11 cellular contexts compared by ENCODE assay signal in the genomic region with DNA sequence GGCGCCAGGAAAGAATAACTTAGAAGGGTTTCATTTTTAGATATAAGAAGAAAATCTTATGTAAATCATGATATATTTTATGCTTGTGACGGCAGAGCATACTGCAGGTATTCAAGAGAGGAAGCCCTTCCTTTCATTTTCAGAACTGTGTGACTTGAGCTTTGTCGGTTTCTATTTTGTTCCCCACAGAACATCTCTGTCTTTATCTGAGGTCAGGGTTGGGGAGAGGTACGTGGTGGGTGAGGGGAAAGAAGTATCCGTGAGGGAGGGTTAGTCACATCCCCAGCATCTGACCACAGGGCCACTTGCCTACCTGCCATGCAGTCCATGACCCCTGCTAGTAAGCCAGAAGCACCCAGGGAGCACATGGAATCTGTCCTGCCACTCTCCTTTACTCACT.
DNase-seq lines count a peak whose midpoint lies in the region; ATAC-seq, FAIRE-seq and TF ChIP-seq lines count a peak whose summit lies in the region.
"Had no signal": no experiment of that assay in that cellular context is flagged by ENCODE, and none has a peak within 500 bp of the region (broad histone marks: within the 10 kb centered on the region; RNA-seq: fewer than 3 reads in every experiment).

No MANE protein-coding gene starts in this region.

- H3K36me3 ChIP-seq in esophagus muscularis mucosa: peaks cover under 1 to 34% (median 16%) of the 10 kb centered on the region in 4 donors

- peak; percentile 78 for ATAC-seq in GM18520 (IDR thresholded peaks at IDR 0.05; ENCODE audit: unreplicated experiment)
- ATAC-seq in GM21360 (IDR thresholded peaks at IDR 0.05; ENCODE audit: unreplicated experiment): peak; percentile 50
- peak; percentile 89 for ATAC-seq in HG03135 (IDR thresholded peaks at IDR 0.05; ENCODE audit: unreplicated experiment)

- no peak for FAIRE-seq in frontal cortex (lab: Jason Lieb, UNC)

- intact Hi-C loops in esophagus muscularis mucosa (cut with DNase I): no loop called here

- no peak for TF ChIP-seq CTCF in esophagus muscularis mucosa (IDR thresholded peaks at IDR 0.05)

- WGBS in esophagus muscularis mucosa: 77% methylated on average over 5 of the region's 5 CpGs

- no peak overlapping the region for H3K27ac ChIP-seq in esophagus muscularis mucosa (replicated peaks in 1 of 4)

- peak; percentile 62 for DNase-seq in germinal center (ENCODE audit: low spot score)
- DNase-seq in SKM-1 treated with dmso at 0.1 percent for 144 hours (lab: John Stamatoyannopoulos, UW; ENCODE audit: unreplicated experiment): no peak
- DNase-seq in esophagus muscularis mucosa (ENCODE audit: extremely low spot score): no peak
- no peak for DNase-seq in frontal cortex (ENCODE audit: low spot score in 2 of 2)
- DNase-seq: activated CD8-positive, alpha-beta memory T cell treated with anti-CD3 and anti-CD28 coated beads, Interleukin-2, amount 50 U/mL, for 48 hours; immature natural killer cell; substantia nigra had no signal

- no peak for TF ChIP-seq POLR2A in esophagus muscularis mucosa (IDR thresholded peaks at IDR 0.05; ENCODE audit: low read depth)

- H3K4me3 ChIP-seq in esophagus muscularis mucosa: no peak overlapping the region
- H3K4me3 ChIP-seq: skin epidermis had no signal

- peaks cover 0 to 25% (median 14%) of the 10 kb centered on the region in 4 donors for H3K4me1 ChIP-seq in esophagus muscularis mucosa

- H3K9me3 ChIP-seq in esophagus muscularis mucosa: no peaks in the 10 kb centered on the region

- no peak for TF ChIP-seq EP300 in esophagus muscularis mucosa (IDR thresholded peaks at IDR 0.05)

- H3K27me3 ChIP-seq in esophagus muscularis mucosa: no peaks in the 10 kb centered on the region
